19 cellular contexts compared by ENCODE assay signal in genomic region chr15:31032959-31033358, GRCh38. TPM values are rescaled to one million over a fixed set of nuclear protein-coding genes. Genes with fewer than 3 reads are reported as not detected.
A peak's percentile ranks its signal among the peaks of the same experiment; 100 is the strongest.
DNase-seq lines count a peak whose midpoint lies in the region; ATAC-seq and TF ChIP-seq lines count a peak whose summit lies in the region.
"Had no signal": no experiment of that assay in that cellular context is flagged by ENCODE, and none has a peak within 500 bp of the region (broad histone marks: within the 10 kb centered on the region; RNA-seq: fewer than 3 reads in every experiment).

No MANE protein-coding gene starts in this region.

- H2BK12ac ChIP-seq in mesenchymal stem cell (ENCODE audit: low read length in 2 of 2), result no peak overlapping the region

- H3K4me1 Mint-ChIP-seq in activated T-helper 2 cell treated with anti-CD3 and anti-CD28 coated beads, Interferon-gamma antibody, Interleukin-2, Interleukin-4, amounts not matched to agents 10 μg/mL and 5 μg/mL and 100 μg/mL, durations not matched to agents 14 hours and 24 hours and 36 hours (ENCODE audit: low read depth), result peaks cover 5% of the 10 kb centered on the region
- H3K4me1 Mint-ChIP-seq: activated CD4-positive, alpha-beta T cell treated with anti-CD3 and anti-CD28 coated beads for 36 hours had no signal

- H2BK15ac ChIP-seq in IMR-90 (ENCODE audit: low read depth, low read length) (peak overlapping the region; percentile 97; the same call in 1 of the 3 replicates), mesenchymal stem cell (ENCODE audit: low read depth, poor library complexity, severe bottlenecking) (no peak overlapping the region)

- H3K79me1 ChIP-seq in IMR-90 (ENCODE audit: low read depth in 1 of 2, low read length in 2 of 2) (no peaks in the 10 kb centered on the region), mesenchymal stem cell (replicated peaks; ENCODE audit: low read length, poor library complexity, severe bottlenecking) (no peaks in the 10 kb centered on the region)

- ATAC-seq in IMR-90 (ENCODE audit: low read depth), result peak; percentile 67
- no peak for ATAC-seq in GM18505 (IDR thresholded peaks at IDR 0.05; ENCODE audit: unreplicated experiment)
- ATAC-seq in GM21786 (IDR thresholded peaks at IDR 0.05; ENCODE audit: unreplicated experiment), result no peak
- ATAC-seq: activated CD4-positive, alpha-beta T cell treated with anti-CD3 and anti-CD28 coated beads for 36 hours had no signal

- H2BK5ac ChIP-seq in IMR-90 (ENCODE audit: low read depth, low read length, poor library complexity, severe bottlenecking) (peak overlapping the region; percentile 85), mesenchymal stem cell (ENCODE audit: low read depth, low read length, poor library complexity, severe bottlenecking) (no peak overlapping the region)

- H3K36me3 ChIP-seq in A673 (ENCODE audit: insufficient read depth, low read length, poor library complexity, severe bottlenecking), result no peaks in the 10 kb centered on the region
- no peaks in the 10 kb centered on the region for H3K36me3 ChIP-seq in IMR-90 (ENCODE audit: control insufficient read depth, insufficient read depth, low read length)
- H3K36me3 ChIP-seq in mesenchymal stem cell (ENCODE audit: control insufficient read depth in 1 of 2, insufficient read depth in 2 of 2, low read depth in 1 of 2, low read length in 2 of 2), result no peaks in the 10 kb centered on the region
- H3K36me3 ChIP-seq: adrenal gland, tibial nerve had no signal

- H3K4ac ChIP-seq in IMR-90 (ENCODE audit: low read depth, low read length) (peak overlapping the region; percentile 95; the same call in 1 of the 2 replicates), mesenchymal stem cell (ENCODE audit: low read depth in 1 of 2, low read length in 2 of 2) (no peak overlapping the region)

- H3K18ac ChIP-seq in IMR-90 (ENCODE audit: low read depth, low read length), result peak overlapping the region; percentile 95; the same call in 1 of the 2 replicates
- H3K18ac ChIP-seq in mesenchymal stem cell (ENCODE audit: low read depth in 1 of 2, low read length in 2 of 2), result no peak overlapping the region

- H3K9me3 ChIP-seq in A673 (ENCODE audit: low read depth, low read length, poor library complexity, severe bottlenecking), result no peaks in the 10 kb centered on the region
- no peaks in the 10 kb centered on the region for H3K9me3 ChIP-seq in IMR-90 (ENCODE audit: control insufficient read depth, insufficient read depth, low read length)
- no peaks in the 10 kb centered on the region for H3K9me3 ChIP-seq in mesenchymal stem cell (ENCODE audit: control insufficient read depth, low read length)
- H3K9me3 ChIP-seq: adrenal gland, tibial nerve had no signal

- H2AK5ac ChIP-seq in IMR-90 (ENCODE audit: low read depth, low read length) (no peak overlapping the region), mesenchymal stem cell (ENCODE audit: low read length, severe bottlenecking) (no peak overlapping the region)

- no peak overlapping the region for H3K4me3 Mint-ChIP-seq in activated T-helper 2 cell treated with anti-CD3 and anti-CD28 coated beads, Interferon-gamma antibody, Interleukin-2, Interleukin-4, amounts not matched to agents 10 μg/mL and 5 μg/mL and 100 μg/mL, durations not matched to agents 14 hours and 24 hours and 36 hours (ENCODE audit: low read depth)
- H3K4me3 Mint-ChIP-seq: activated CD4-positive, alpha-beta T cell treated with anti-CD3 and anti-CD28 coated beads for 36 hours; T-helper 1 cell treated with Interleukin-12 subunit alpha and Interleukin-12 subunit beta and Interleukin-4 antibody, amounts not matched to agents 30 μg/mL and 1 μg/mL, for 36 hours had no signal

- no peaks in the 10 kb centered on the region for H4K20me1 ChIP-seq in IMR-90 (ENCODE audit: insufficient read depth, low read length)

- H4K91ac ChIP-seq in IMR-90 (ENCODE audit: insufficient read depth, low read depth, low read length), result 0 out of 2 replicates have a peak overlapping the region, but pooled peaks have one; percentile 87
- no peak overlapping the region for H4K91ac ChIP-seq in mesenchymal stem cell (ENCODE audit: low read length)

- no peaks in the 10 kb centered on the region for H3K36me3 Mint-ChIP-seq in activated T-helper 2 cell treated with anti-CD3 and anti-CD28 coated beads, Interferon-gamma antibody, Interleukin-2, Interleukin-4, amounts not matched to agents 10 μg/mL and 5 μg/mL and 100 μg/mL, durations not matched to agents 14 hours and 24 hours and 36 hours (ENCODE audit: low read depth)

- no CpG with 5 or more reads among the region's 5 CpGs for WGBS in IMR-90 (ENCODE audit: extremely low coverage in 2 of 2, insufficient read length in 1 of 2), 2 experiments
- WGBS in mesenchymal stem cell, result 25% methylated on average over 1 of the region's 5 CpGs

- intact Hi-C loops in A673 (cut with micrococcal nuclease; ENCODE audit: unreplicated experiment), result loop anchor here (5.0 kb wide), 1 partner anchor 41 kb away; the partner anchor contains the start of gene MTMR10
- intact Hi-C loops in IMR-90 (cut with micrococcal nuclease), result loop anchor here (1.0 kb wide), 1 partner anchor 9 kb away; no protein-coding TSS in a partner anchor
- intact Hi-C loops in activated T-helper 2 cell treated with anti-CD3 and anti-CD28 coated beads, Interferon-gamma antibody, Interleukin-2, Interleukin-4, amounts not matched to agents 10 μg/mL and 5 μg/mL and 100 μg/mL, durations not matched to agents 14 hours and 24 hours and 36 hours (cut with micrococcal nuclease), result no loop called here

- H3K27me3 ChIP-seq in A673 (replicated peaks; ENCODE audit: insufficient read depth, low read depth, low read length, poor library complexity), result no peaks in the 10 kb centered on the region
- H3K27me3 ChIP-seq in IMR-90 (ENCODE audit: control insufficient read depth, insufficient read depth, low read length), result no peaks in the 10 kb centered on the region
- no peaks in the 10 kb centered on the region for H3K27me3 ChIP-seq in mesenchymal stem cell (ENCODE audit: control insufficient read depth in 1 of 2, insufficient read depth in 1 of 2, low read length in 2 of 2)
- H3K27me3 ChIP-seq: adrenal gland, tibial nerve had no signal

- TF ChIP-seq CTCF in A673 (conservative IDR thresholded peaks at IDR 0.05; ENCODE audit: low read depth, low read length), result no peak
- no peak for TF ChIP-seq CTCF in IMR-90 (conservative IDR thresholded peaks at IDR 0.05; ENCODE audit: low read depth, low read length)

- H3K9me3 Mint-ChIP-seq in activated T-helper 2 cell treated with anti-CD3 and anti-CD28 coated beads, Interferon-gamma antibody, Interleukin-2, Interleukin-4, amounts not matched to agents 10 μg/mL and 5 μg/mL and 100 μg/mL, durations not matched to agents 14 hours and 24 hours and 36 hours, result no peaks in the 10 kb centered on the region
- H3K9me3 Mint-ChIP-seq: IgD-negative memory B cell; T-helper 1 cell treated with Interleukin-12 subunit alpha and Interleukin-12 subunit beta and Interleukin-4 antibody, amounts not matched to agents 30 μg/mL and 1 μg/mL, for 36 hours had no signal

- H4K8ac ChIP-seq in IMR-90 (ENCODE audit: low read depth in 2 of 2, low read length in 2 of 2), result peak overlapping the region; percentile 74 to 82; a peak in 3 of 4 replicates
- H4K8ac ChIP-seq in mesenchymal stem cell (ENCODE audit: low read length), result no peak overlapping the region

- H2BK120ac ChIP-seq in IMR-90 (ENCODE audit: low read depth, low read length), result peak overlapping the region; percentile 87
- no peak overlapping the region for H2BK120ac ChIP-seq in mesenchymal stem cell (ENCODE audit: low read depth, low read length)

- no peak overlapping the region for H2AFZ ChIP-seq in IMR-90 (replicated peaks; ENCODE audit: low read length, poor library complexity)
- H2AFZ ChIP-seq in mesenchymal stem cell (ENCODE audit: low read depth, low read length), result no peak overlapping the region

- peak overlapping the region; percentile 90 for H2BK20ac ChIP-seq in IMR-90 (ENCODE audit: low read depth, low read length)

- BruUV-seq in A673 (replicated peaks; lab: Mats Ljungman, UMichigan) (no TSS peak), IMR-90 (replicated peaks; lab: Mats Ljungman, UMichigan) (no TSS peak)

- POLR2A ChIA-PET in A673 (lab: Charles Lee; ENCODE audit: low non-redundant PET) (interaction anchor here (0.6 kb wide), 1 partner anchor 11 kb away, joined by 6 read pairs; no protein-coding TSS in a partner anchor), IMR-90 (lab: Charles Lee; ENCODE audit: unreplicated experiment) (no interaction called here)

- peaks cover 13% of the 10 kb centered on the region for H3K27me3 Mint-ChIP-seq in activated T-helper 2 cell treated with anti-CD3 and anti-CD28 coated beads, Interferon-gamma antibody, Interleukin-2, Interleukin-4, amounts not matched to agents 10 μg/mL and 5 μg/mL and 100 μg/mL, durations not matched to agents 14 hours and 24 hours and 36 hours (ENCODE audit: low read depth)
- H3K27me3 Mint-ChIP-seq: IgD-negative memory B cell had no signal

- H3K27ac ChIP-seq in A673 (ENCODE audit: low read depth, low read length, poor library complexity, severe bottlenecking) (peak overlapping the region; percentile 25), IMR-90 (ENCODE audit: insufficient read depth, low read length) (peak overlapping the region; percentile 76), mesenchymal stem cell (ENCODE audit: low read length, poor library complexity, severe bottlenecking) (no peak overlapping the region)

- H3K23ac ChIP-seq in IMR-90 (ENCODE audit: low read depth, low read length) (peak overlapping the region; percentile 73; the same call in 1 of the 2 replicates), mesenchymal stem cell (ENCODE audit: low read length in 2 of 2) (no peak overlapping the region)

- peak; percentile 80 for DNase-seq in A673 (ENCODE audit: low spot score)
- peak; percentile 76 for DNase-seq in IMR-90
- peak; percentile 29 for DNase-seq in epidermal melanocyte (ENCODE audit: insufficient read length, low spot score)
- DNase-seq in mesenchymal stem cell, result peak; percentile 8
- no peak for DNase-seq in NCI-H2227 (lab: John Stamatoyannopoulos, UW; ENCODE audit: unreplicated experiment)
- DNase-seq in activated T-helper 2 cell treated with anti-CD3 and anti-CD28 coated beads, Interferon-gamma antibody, Interleukin-2, Interleukin-4, amounts not matched to agents 10 μg/mL and 5 μg/mL and 100 μg/mL, durations not matched to agents 14 hours and 24 hours and 36 hours (ENCODE audit: low spot score), result no peak
- DNase-seq: activated CD4-positive, alpha-beta T cell treated with anti-CD3 and anti-CD28 coated beads for 36 hours; activated T-cell treated with anti-CD3 and anti-CD28 coated beads for 4 hours; adrenal gland; DMS53; effector CD4-positive, alpha-beta T cell; NCI-H1105 treated with DMSO at 0.1 percent for 48 hours; NCI-H446 treated with DMSO at 0.1 percent for 48 hours had no signal

- H3K9me1 ChIP-seq in IMR-90 (ENCODE audit: insufficient read depth, low read length), result peaks cover 7% of the 10 kb centered on the region; the same call in 1 of the 2 replicates

- H3K4me1 ChIP-seq in A673 (ENCODE audit: insufficient read depth, low read length, poor library complexity, severe bottlenecking) (peaks cover 35% of the 10 kb centered on the region), IMR-90 (ENCODE audit: control insufficient read depth, insufficient read depth, low read length) (peaks cover 15% of the 10 kb centered on the region), mesenchymal stem cell (ENCODE audit: control insufficient read depth, insufficient read depth, low read depth, low read length) (peaks cover 4% of the 10 kb centered on the region)
- H3K4me1 ChIP-seq: adrenal gland had no signal

- no peak overlapping the region for H2AK9ac ChIP-seq in IMR-90 (replicated peaks; ENCODE audit: low read depth, low read length, poor library complexity)

- H3K4me3 ChIP-seq in A673 (ENCODE audit: low read depth, low read length, poor library complexity, severe bottlenecking) (no peak overlapping the region), IMR-90 (ENCODE audit: insufficient read depth, low read depth, low read length) (no peak overlapping the region), mesenchymal stem cell (ENCODE audit: insufficient read depth in 1 of 2, low read depth in 1 of 2, low read length in 2 of 2) (no peak overlapping the region)
- H3K4me3 ChIP-seq: adrenal gland, lung, tibial nerve had no signal

- no peak overlapping the region; the same call in 1 of the 2 replicates for H4K5ac ChIP-seq in IMR-90 (ENCODE audit: low read depth, low read length)

- dilution Hi-C loops in IMR-90 (cut with HindIII; ENCODE audit: low sequenced_read_pairs, unreplicated experiment), result no loop called here

- H3K4me2 ChIP-seq in IMR-90 (ENCODE audit: low read depth, low read length) (peak overlapping the region; percentile 43; the same call in 1 of the 2 replicates), mesenchymal stem cell (ENCODE audit: low read length, poor library complexity, severe bottlenecking) (no peak overlapping the region)

- no peak overlapping the region for H3K27ac Mint-ChIP-seq in activated T-helper 2 cell treated with anti-CD3 and anti-CD28 coated beads, Interferon-gamma antibody, Interleukin-2, Interleukin-4, amounts not matched to agents 10 μg/mL and 5 μg/mL and 100 μg/mL, durations not matched to agents 14 hours and 24 hours and 36 hours
- H3K27ac Mint-ChIP-seq: activated CD4-positive, alpha-beta T cell treated with anti-CD3 and anti-CD28 coated beads for 36 hours; T-helper 1 cell treated with Interleukin-12 subunit alpha and Interleukin-12 subunit beta and Interleukin-4 antibody, amounts not matched to agents 30 μg/mL and 1 μg/mL, for 36 hours had no signal

- in situ Hi-C loops in IMR-90 (cut with MboI; ENCODE audit: low sequenced_read_pairs), result no loop called here

- CTCF ChIA-PET in A673 (lab: Charles Lee), result no interaction called here
- CTCF ChIA-PET in IMR-90 (lab: Yijun Ruan, JAX), result no interaction called here

- peak overlapping the region; percentile 60; the same call in 1 of the 2 replicates for H3K56ac ChIP-seq in IMR-90 (ENCODE audit: extremely low read depth, insufficient read depth, low read length)

- TF ChIP-seq RAD21 in IMR-90 (IDR thresholded peaks at IDR 0.05; ENCODE audit: low read length), result no peak

- TF ChIP-seq POLR2A in IMR-90 (IDR thresholded peaks at IDR 0.05; ENCODE audit: low read depth, low read length), result no peak
- no peak for TF ChIP-seq POLR2A in GM18505 (IDR thresholded peaks at IDR 0.05; ENCODE audit: borderline replicate concordance, extremely low read depth, insufficient read depth, insufficient read length)

- peak overlapping the region; percentile 53 for H3K14ac ChIP-seq in IMR-90 (replicated peaks; ENCODE audit: low read depth, low read length)
- no peak overlapping the region for H3K14ac ChIP-seq in mesenchymal stem cell (ENCODE audit: low read length in 2 of 2)

- H3K9ac ChIP-seq in IMR-90 (ENCODE audit: low read depth, low read length) (no peak overlapping the region), mesenchymal stem cell (ENCODE audit: low read length) (no peak overlapping the region)

RNA-seq across cellular contexts. Expression of gene MTMR10, which starts 41.5 kb away (rescaled TPM):
- total RNA-seq in A673 (2021) (15.8 and 16.0 TPM in 2 replicates), IMR-90 (2012; rRNA removed) (13.8 and 22.5 TPM in 2 replicates)
- 9.9 and 11.2 TPM in 2 replicates for polyA plus RNA-seq in IMR-90 (2012; rRNA removed)
- 2.9 TPM in 2 replicates for polyA plus RNA-seq in IMR-90 (2012; cell fraction: cytosol; rRNA removed)
- polyA plus RNA-seq in IMR-90 (2012; cell fraction: nucleus; rRNA removed; ENCODE audit: low replicate concordance), result 8.4 and 35.3 TPM in 2 replicates
- 6.6 TPM for polyA plus RNA-seq in mesenchymal stem cell (2013, experiment 1 of 2)
- polyA plus RNA-seq in mesenchymal stem cell (2013, experiment 2 of 2), result 6.7 TPM
- 12.2 and 14.1 TPM in 2 replicates for total RNA-seq in activated T-helper 2 cell treated with anti-CD3 and anti-CD28 coated beads, Interferon-gamma antibody, Interleukin-2, Interleukin-4, amounts not matched to agents 10 μg/mL and 5 μg/mL and 100 μg/mL, durations not matched to agents 14 hours and 24 hours and 36 hours

Comparison
In these comparisons a context has a peak if more than half of its experiments do, and no peak if none do; other contexts are left out.
1. DNase-seq: peak in A673 (single experiment), IMR-90 (single experiment), epidermal melanocyte (single experiment) and mesenchymal stem cell (single experiment); none in NCI-H2227 (single experiment) and activated T-helper 2 cell treated with anti-CD3 and anti-CD28 coated beads, Interferon-gamma antibody, Interleukin-2, Interleukin-4, amounts not matched to agents 10 μg/mL and 5 μg/mL and 100 μg/mL, durations not matched to agents 14 hours and 24 hours and 36 hours (single experiment).